Comparison of ENCODE assay signal across 8 cellular contexts in the genomic region with DNA sequence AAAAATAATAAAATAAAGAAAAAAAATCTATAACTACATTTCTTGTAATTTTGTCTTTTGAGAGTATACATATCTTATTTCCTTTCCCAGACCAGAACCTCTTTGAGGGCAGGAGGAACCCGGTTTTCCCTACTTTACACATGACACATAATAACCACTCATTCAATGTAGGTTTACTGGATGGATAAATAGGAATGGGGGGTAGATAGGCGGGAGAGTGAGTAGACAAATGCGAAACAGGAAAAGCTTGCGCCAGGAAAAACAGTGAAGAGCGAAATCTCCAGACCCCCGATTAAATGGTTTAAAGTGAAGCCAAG. TPM values are rescaled to one million over a fixed set of nuclear protein-coding genes. Genes with fewer than 3 reads are reported as not detected.
DNase-seq lines count a peak whose midpoint lies in the region; ATAC-seq and TF ChIP-seq lines count a peak whose summit lies in the region.

No MANE protein-coding gene starts in this region.

- H3K79me2 ChIP-seq in fibroblast of lung (ENCODE audit: control insufficient read depth, insufficient read depth, low read length) = peaks cover 45% of the 10 kb centered on the region

- H3K9me3 ChIP-seq in Caco-2 = no peaks in the 10 kb centered on the region
- H3K9me3 ChIP-seq in SJSA1 (replicated peaks) = no peaks in the 10 kb centered on the region
- no peaks in the 10 kb centered on the region for H3K9me3 ChIP-seq in fibroblast of lung (ENCODE audit: control insufficient read depth, insufficient read depth, low read depth, low read length)

- H3K4me1 ChIP-seq in Caco-2 = peaks cover 18% of the 10 kb centered on the region
- H3K4me1 ChIP-seq in SJSA1 (replicated peaks) = peaks cover 14% of the 10 kb centered on the region; the same call in 1 of the 2 replicates
- H3K4me1 ChIP-seq in fibroblast of lung (ENCODE audit: control insufficient read depth, extremely low read depth, insufficient read depth, low read length) = peaks cover 2% of the 10 kb centered on the region

- intact Hi-C loops in Caco-2 (cut with micrococcal nuclease; ENCODE audit: unreplicated experiment) = loop anchor here (5.0 kb wide), 1 partner anchor 70 kb away; the partner anchor contains the start of gene WNT9B

- BruUV-seq in Caco-2 (replicated peaks; lab: Mats Ljungman, UMichigan) = TSS peak; percentile 80

- peak overlapping the region; percentile 85 for H3K4me2 ChIP-seq in fibroblast of lung (ENCODE audit: extremely low read depth, insufficient read depth, low read length)

- peak overlapping the region; percentile 93 for H3K4me3 Mint-ChIP-seq in Caco-2 (ENCODE audit: unreplicated experiment)
- H3K4me3 Mint-ChIP-seq in osteocyte (ENCODE audit: unreplicated experiment) = peak overlapping the region; percentile 84

- POLR2A ChIA-PET in Caco-2 (lab: Charles Lee) = no interaction called here

- no peak for ATAC-seq in GM18909 (IDR thresholded peaks at IDR 0.05; ENCODE audit: poor library complexity, unreplicated experiment)
- no peak for ATAC-seq in HG02852 (IDR thresholded peaks at IDR 0.05; ENCODE audit: unreplicated experiment)

- H3K27me3 Mint-ChIP-seq in Caco-2 (ENCODE audit: insufficient read depth, unreplicated experiment) (no peaks in the 10 kb centered on the region), osteocyte (ENCODE audit: unreplicated experiment) (no peaks in the 10 kb centered on the region)

- no peaks in the 10 kb centered on the region for H3K9me3 Mint-ChIP-seq in Caco-2 (ENCODE audit: unreplicated experiment)
- H3K9me3 Mint-ChIP-seq in osteocyte (ENCODE audit: unreplicated experiment) = no peaks in the 10 kb centered on the region

- H2AFZ ChIP-seq in fibroblast of lung (ENCODE audit: low read length) = peak overlapping the region; percentile 100

- H3K27me3 ChIP-seq in Caco-2 (replicated peaks; ENCODE audit: control insufficient read depth, insufficient read depth, low read length) (no peaks in the 10 kb centered on the region), SJSA1 (replicated peaks) (no peaks in the 10 kb centered on the region), fibroblast of lung (ENCODE audit: control insufficient read depth, insufficient read depth, low read length) (no peaks in the 10 kb centered on the region)

- H3K4me3 ChIP-seq in Caco-2 (ENCODE audit: low read depth, low read length) = peak overlapping the region; percentile 89
- peak overlapping the region; percentile 65 for H3K4me3 ChIP-seq in SJSA1
- peak overlapping the region; percentile 68 to 99 (median 86) for H3K4me3 ChIP-seq in fibroblast of lung (replicated peaks in 1 of 4; ENCODE audit: control extremely low read depth in 1 of 4, insufficient read depth in 1 of 4, low read depth in 3 of 4, low read length in 4 of 4)

- DNase-seq in Caco-2 = no peak
- no peak for DNase-seq in SJSA1 (ENCODE audit: low read depth in 1 of 2, low spot score in 2 of 2)
- DNase-seq in fibroblast of lung (ENCODE audit: low read depth in 2 of 2) = no peak
- DNase-seq in osteocyte (ENCODE audit: extremely low spot score, unreplicated experiment) = no peak
- DNase-seq in NCI-H1417 treated with DMSO at 0.1 percent for 48 hours (lab: John Stamatoyannopoulos, UW) = no peak
- DNase-seq in stimulated activated CD4-positive, alpha-beta T cell treated with anti-CD3 and anti-CD28 coated beads, Interleukin-1b, Interleukin-23, amount 100 ng/mL, for 48 hours = no peak

- no peaks in the 10 kb centered on the region for H4K20me1 ChIP-seq in fibroblast of lung (ENCODE audit: control insufficient read depth, extremely low read depth, insufficient read depth, low read length)

- peaks cover 12% of the 10 kb centered on the region for H3K36me3 Mint-ChIP-seq in Caco-2 (ENCODE audit: insufficient read depth, unreplicated experiment)
- no peaks in the 10 kb centered on the region for H3K36me3 Mint-ChIP-seq in osteocyte (ENCODE audit: unreplicated experiment)

- peaks cover under 1% of the 10 kb centered on the region for H3K4me1 Mint-ChIP-seq in Caco-2 (ENCODE audit: low read depth, unreplicated experiment)
- H3K4me1 Mint-ChIP-seq in osteocyte (ENCODE audit: unreplicated experiment) = peaks cover 30% of the 10 kb centered on the region

- H3K36me3 ChIP-seq in Caco-2 (ENCODE audit: control insufficient read depth, insufficient read depth, low read length) (no peaks in the 10 kb centered on the region), SJSA1 (peaks cover 11% of the 10 kb centered on the region), fibroblast of lung (ENCODE audit: control insufficient read depth, insufficient read depth, low read length) (no peaks in the 10 kb centered on the region)

- H3K9ac ChIP-seq in fibroblast of lung (ENCODE audit: insufficient read depth, low read length) = peak overlapping the region; percentile 98

- CTCF ChIA-PET in Caco-2 (lab: Charles Lee) = no interaction called here

- TF ChIP-seq CTCF in Caco-2 (IDR thresholded peaks at IDR 0.05; ENCODE audit: insufficient read depth in 1 of 2, low read depth in 1 of 2, low read length in 1 of 2, severe bottlenecking in 1 of 2, unreplicated experiment in 1 of 2) (no peak), fibroblast of lung (conservative IDR thresholded peaks at IDR 0.05 in 1 of 2, IDR thresholded peaks at IDR 0.05 in 1 of 2; ENCODE audit: low read depth in 1 of 2, low read length in 2 of 2) (no peak), osteocyte (IDR thresholded peaks at IDR 0.05) (no peak)

- H3K27ac ChIP-seq in SJSA1 (peak overlapping the region; percentile 92), fibroblast of lung (ENCODE audit: insufficient read depth, low read length) (peak overlapping the region; percentile 95)

- peak overlapping the region; percentile 100 for H3K27ac Mint-ChIP-seq in Caco-2 (ENCODE audit: unreplicated experiment)
- peak overlapping the region; percentile 100 for H3K27ac Mint-ChIP-seq in osteocyte (ENCODE audit: unreplicated experiment)

RNA-seq across cellular contexts. Expression of gene GOSR2, which starts 0.5 kb away (rescaled TPM):
- total RNA-seq in Caco-2 (2022) = 84.0 and 84.1 TPM in 2 replicates
- total RNA-seq in SJSA1 (2014; rRNA removed; shearing (Covaris generic)) = 55.4 and 71.9 TPM in 2 replicates
- 42.1 and 49.5 TPM in 2 replicates for total RNA-seq in fibroblast of lung
- polyA plus RNA-seq in fibroblast of lung = 59.8 and 72.8 TPM in 2 replicates
- 44.3 and 46.9 TPM in 2 replicates for polyA plus RNA-seq in fibroblast of lung (2012)
- polyA minus RNA-seq in fibroblast of lung (ENCODE audit: low replicate concordance) = 49.4 and 60.5 TPM in 2 replicates
- total RNA-seq in osteocyte = 58.0 and 63.7 TPM in 2 replicates

RNA-seq across cellular contexts. Expression of gene RPRML, which starts 56.6 kb away (rescaled TPM):
- total RNA-seq in Caco-2 (2022) (not detected in 2 replicates), fibroblast of lung (not detected in 2 replicates), osteocyte (not detected in 2 replicates)
- total RNA-seq in SJSA1 (2014; rRNA removed; shearing (Covaris generic)) = not detected in 2 replicates
- not detected in 2 replicates for polyA plus RNA-seq in fibroblast of lung
- not detected in 2 replicates for polyA plus RNA-seq in fibroblast of lung (2012)
- not detected in 2 replicates for polyA minus RNA-seq in fibroblast of lung (ENCODE audit: low replicate concordance)
